In genomic region chr18:76528477-76529432, GRCh38 we compare ENCODE assay signal across 1 cellular context.
A peak's percentile ranks its signal among the peaks of the same experiment; 100 is the strongest.
TF ChIP-seq lines count a peak whose summit lies in the region.

No MANE protein-coding gene starts in this region.

TF ChIP-seq in HepG2, 621 proteins besides CTCF, POLR2A, EP300 and RAD21 (continued from another document and continues in another):
- TF ChIP-seq, protein P1, sequence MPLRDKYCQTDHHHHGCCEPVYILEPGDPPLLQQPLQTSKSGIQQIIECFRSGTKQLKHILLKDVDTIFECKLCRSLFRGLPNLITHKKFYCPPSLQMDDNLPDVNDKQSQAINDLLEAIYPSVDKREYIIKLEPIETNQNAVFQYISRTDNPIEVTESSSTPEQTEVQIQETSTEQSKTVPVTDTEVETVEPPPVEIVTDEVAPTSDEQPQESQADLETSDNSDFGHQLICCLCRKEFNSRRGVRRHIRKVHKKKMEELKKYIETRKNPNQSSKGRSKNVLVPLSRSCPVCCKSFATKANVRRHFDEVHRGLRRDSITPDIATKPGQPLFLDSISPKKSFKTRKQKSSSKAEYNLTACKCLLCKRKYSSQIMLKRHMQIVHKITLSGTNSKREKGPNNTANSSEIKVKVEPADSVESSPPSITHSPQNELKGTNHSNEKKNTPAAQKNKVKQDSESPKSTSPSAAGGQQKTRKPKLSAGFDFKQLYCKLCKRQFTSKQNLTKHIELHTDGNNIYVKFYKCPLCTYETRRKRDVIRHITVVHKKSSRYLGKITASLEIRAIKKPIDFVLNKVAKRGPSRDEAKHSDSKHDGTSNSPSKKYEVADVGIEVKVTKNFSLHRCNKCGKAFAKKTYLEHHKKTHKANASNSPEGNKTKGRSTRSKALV (CRISPR knock-in tag; IDR thresholded peaks at IDR 0.05), result no peak
- TF ChIP-seq RNF2 (conservative IDR thresholded peaks at IDR 0.05; ENCODE audit: low read depth) (0 out of 2 replicates have a peak, but pooled peaks have one; percentile 26), PBX3 (CRISPR knock-in tag; IDR thresholded peaks at IDR 0.05; ENCODE audit: borderline replicate concordance) (no peak), SOX5 (CRISPR knock-in tag; IDR thresholded peaks at IDR 0.05; ENCODE audit: borderline replicate concordance) (no peak), ZMAT3 (CRISPR knock-in tag; conservative IDR thresholded peaks at IDR 0.05) (0 out of 2 replicates have a peak, but pooled peaks have one; percentile 24), FOXK2 (IDR thresholded peaks at IDR 0.05) (no peak), ZNF781 (CRISPR knock-in tag; IDR thresholded peaks at IDR 0.05; ENCODE audit: borderline replicate concordance, not compliant biosample characterization) (no peak), THYN1 (CRISPR knock-in tag; IDR thresholded peaks at IDR 0.05; ENCODE audit: borderline replicate concordance, low read depth) (no peak), ARNT (IDR thresholded peaks at IDR 0.05) (no peak), MYNN (CRISPR knock-in tag; IDR thresholded peaks at IDR 0.05; ENCODE audit: low read depth) (no peak), ZBTB42 (CRISPR knock-in tag; IDR thresholded peaks at IDR 0.05) (no peak), REXO4 (CRISPR knock-in tag; IDR thresholded peaks at IDR 0.05; ENCODE audit: borderline replicate concordance) (no peak), TBP (CRISPR knock-in tag; IDR thresholded peaks at IDR 0.05) (no peak), TEAD3 (CRISPR knock-in tag; optimal IDR thresholded peaks at IDR 0.05; ENCODE audit: borderline replicate concordance) (no peak), ATAD3A (CRISPR knock-in tag; IDR thresholded peaks at IDR 0.05) (no peak), ZNF724P (CRISPR knock-in tag; IDR thresholded peaks at IDR 0.05; ENCODE audit: borderline replicate concordance) (no peak), ZNF879 (CRISPR knock-in tag; IDR thresholded peaks at IDR 0.05) (no peak), FOXA1 (IDR thresholded peaks at IDR 0.05) (no peak), FOXA1 (CRISPR knock-in tag; IDR thresholded peaks at IDR 0.05) (peak; percentile 48), MTF2 (CRISPR knock-in tag; IDR thresholded peaks at IDR 0.05; ENCODE audit: borderline replicate concordance) (no peak), ZNF224 (CRISPR knock-in tag; IDR thresholded peaks at IDR 0.05) (no peak), REL (CRISPR knock-in tag; conservative IDR thresholded peaks at IDR 0.05) (no peak), TAF1 (CRISPR knock-in tag; IDR thresholded peaks at IDR 0.05) (peak; percentile 32; the same call in 1 of the 2 replicates), ZIK1 (CRISPR knock-in tag; IDR thresholded peaks at IDR 0.05; ENCODE audit: borderline replicate concordance, low read depth) (no peak), MAFF (IDR thresholded peaks at IDR 0.05; ENCODE audit: low read depth, low read length) (no peak), ZNF83 (CRISPR knock-in tag; IDR thresholded peaks at IDR 0.05; ENCODE audit: borderline replicate concordance) (no peak), ZNF20 (CRISPR knock-in tag; IDR thresholded peaks at IDR 0.05) (no peak)
- TF ChIP-seq, protein P2, sequence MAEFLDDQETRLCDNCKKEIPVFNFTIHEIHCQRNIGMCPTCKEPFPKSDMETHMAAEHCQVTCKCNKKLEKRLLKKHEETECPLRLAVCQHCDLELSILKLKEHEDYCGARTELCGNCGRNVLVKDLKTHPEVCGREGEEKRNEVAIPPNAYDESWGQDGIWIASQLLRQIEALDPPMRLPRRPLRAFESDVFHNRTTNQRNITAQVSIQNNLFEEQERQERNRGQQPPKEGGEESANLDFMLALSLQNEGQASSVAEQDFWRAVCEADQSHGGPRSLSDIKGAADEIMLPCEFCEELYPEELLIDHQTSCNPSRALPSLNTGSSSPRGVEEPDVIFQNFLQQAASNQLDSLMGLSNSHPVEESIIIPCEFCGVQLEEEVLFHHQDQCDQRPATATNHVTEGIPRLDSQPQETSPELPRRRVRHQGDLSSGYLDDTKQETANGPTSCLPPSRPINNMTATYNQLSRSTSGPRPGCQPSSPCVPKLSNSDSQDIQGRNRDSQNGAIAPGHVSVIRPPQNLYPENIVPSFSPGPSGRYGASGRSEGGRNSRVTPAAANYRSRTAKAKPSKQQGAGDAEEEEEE (CRISPR knock-in tag; IDR thresholded peaks at IDR 0.05; ENCODE audit: borderline replicate concordance), result no peak
- TF ChIP-seq, protein P3, sequence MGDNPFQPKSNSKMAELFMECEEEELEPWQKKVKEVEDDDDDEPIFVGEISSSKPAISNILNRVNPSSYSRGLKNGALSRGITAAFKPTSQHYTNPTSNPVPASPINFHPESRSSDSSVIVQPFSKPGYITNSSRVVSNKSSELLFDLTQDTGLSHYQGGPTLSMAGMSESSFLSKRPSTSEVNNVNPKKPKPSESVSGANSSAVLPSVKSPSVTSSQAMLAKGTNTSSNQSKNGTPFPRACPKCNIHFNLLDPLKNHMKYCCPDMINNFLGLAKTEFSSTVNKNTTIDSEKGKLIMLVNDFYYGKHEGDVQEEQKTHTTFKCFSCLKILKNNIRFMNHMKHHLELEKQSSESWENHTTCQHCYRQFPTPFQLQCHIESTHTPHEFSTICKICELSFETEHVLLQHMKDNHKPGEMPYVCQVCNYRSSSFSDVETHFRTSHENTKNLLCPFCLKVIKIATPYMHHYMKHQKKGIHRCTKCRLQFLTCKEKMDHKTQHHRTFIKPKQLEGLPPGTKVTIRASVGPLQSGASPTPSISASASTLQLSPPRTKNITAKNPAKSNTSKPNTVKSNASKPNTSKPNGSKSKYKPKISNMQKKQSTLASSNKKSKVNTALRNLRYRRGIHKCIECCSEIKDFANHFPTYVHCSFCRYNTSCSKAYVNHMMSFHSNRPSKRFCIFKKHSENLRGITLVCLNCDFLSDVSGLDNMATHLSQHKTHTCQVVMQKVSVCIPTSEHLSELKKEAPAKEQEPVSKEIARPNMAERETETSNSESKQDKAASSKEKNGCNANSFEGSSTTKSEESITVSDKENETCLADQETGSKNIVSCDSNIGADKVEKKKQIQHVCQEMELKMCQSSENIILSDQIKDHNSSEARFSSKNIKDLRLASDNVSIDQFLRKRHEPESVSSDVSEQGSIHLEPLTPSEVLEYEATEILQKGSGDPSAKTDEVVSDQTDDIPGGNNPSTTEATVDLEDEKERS (CRISPR knock-in tag; IDR thresholded peaks at IDR 0.05), result no peak
- TF ChIP-seq, protein P4, sequence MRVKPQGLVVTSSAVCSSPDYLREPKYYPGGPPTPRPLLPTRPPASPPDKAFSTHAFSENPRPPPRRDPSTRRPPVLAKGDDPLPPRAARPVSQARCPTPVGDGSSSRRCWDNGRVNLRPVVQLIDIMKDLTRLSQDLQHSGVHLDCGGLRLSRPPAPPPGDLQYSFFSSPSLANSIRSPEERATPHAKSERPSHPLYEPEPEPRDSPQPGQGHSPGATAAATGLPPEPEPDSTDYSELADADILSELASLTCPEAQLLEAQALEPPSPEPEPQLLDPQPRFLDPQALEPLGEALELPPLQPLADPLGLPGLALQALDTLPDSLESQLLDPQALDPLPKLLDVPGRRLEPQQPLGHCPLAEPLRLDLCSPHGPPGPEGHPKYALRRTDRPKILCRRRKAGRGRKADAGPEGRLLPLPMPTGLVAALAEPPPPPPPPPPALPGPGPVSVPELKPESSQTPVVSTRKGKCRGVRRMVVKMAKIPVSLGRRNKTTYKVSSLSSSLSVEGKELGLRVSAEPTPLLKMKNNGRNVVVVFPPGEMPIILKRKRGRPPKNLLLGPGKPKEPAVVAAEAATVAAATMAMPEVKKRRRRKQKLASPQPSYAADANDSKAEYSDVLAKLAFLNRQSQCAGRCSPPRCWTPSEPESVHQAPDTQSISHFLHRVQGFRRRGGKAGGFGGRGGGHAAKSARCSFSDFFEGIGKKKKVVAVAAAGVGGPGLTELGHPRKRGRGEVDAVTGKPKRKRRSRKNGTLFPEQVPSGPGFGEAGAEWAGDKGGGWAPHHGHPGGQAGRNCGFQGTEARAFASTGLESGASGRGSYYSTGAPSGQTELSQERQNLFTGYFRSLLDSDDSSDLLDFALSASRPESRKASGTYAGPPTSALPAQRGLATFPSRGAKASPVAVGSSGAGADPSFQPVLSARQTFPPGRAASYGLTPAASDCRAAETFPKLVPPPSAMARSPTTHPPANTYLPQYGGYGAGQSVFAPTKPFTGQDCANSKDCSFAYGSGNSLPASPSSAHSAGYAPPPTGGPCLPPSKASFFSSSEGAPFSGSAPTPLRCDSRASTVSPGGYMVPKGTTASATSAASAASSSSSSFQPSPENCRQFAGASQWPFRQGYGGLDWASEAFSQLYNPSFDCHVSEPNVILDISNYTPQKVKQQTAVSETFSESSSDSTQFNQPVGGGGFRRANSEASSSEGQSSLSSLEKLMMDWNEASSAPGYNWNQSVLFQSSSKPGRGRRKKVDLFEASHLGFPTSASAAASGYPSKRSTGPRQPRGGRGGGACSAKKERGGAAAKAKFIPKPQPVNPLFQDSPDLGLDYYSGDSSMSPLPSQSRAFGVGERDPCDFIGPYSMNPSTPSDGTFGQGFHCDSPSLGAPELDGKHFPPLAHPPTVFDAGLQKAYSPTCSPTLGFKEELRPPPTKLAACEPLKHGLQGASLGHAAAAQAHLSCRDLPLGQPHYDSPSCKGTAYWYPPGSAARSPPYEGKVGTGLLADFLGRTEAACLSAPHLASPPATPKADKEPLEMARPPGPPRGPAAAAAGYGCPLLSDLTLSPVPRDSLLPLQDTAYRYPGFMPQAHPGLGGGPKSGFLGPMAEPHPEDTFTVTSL (CRISPR knock-in tag; IDR thresholded peaks at IDR 0.05; ENCODE audit: borderline replicate concordance), result no peak
- TF ChIP-seq, protein P5, sequence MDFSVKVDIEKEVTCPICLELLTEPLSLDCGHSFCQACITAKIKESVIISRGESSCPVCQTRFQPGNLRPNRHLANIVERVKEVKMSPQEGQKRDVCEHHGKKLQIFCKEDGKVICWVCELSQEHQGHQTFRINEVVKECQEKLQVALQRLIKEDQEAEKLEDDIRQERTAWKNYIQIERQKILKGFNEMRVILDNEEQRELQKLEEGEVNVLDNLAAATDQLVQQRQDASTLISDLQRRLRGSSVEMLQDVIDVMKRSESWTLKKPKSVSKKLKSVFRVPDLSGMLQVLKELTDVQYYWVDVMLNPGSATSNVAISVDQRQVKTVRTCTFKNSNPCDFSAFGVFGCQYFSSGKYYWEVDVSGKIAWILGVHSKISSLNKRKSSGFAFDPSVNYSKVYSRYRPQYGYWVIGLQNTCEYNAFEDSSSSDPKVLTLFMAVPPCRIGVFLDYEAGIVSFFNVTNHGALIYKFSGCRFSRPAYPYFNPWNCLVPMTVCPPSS (IDR thresholded peaks at IDR 0.05), result no peak
- TF ChIP-seq, protein P6, sequence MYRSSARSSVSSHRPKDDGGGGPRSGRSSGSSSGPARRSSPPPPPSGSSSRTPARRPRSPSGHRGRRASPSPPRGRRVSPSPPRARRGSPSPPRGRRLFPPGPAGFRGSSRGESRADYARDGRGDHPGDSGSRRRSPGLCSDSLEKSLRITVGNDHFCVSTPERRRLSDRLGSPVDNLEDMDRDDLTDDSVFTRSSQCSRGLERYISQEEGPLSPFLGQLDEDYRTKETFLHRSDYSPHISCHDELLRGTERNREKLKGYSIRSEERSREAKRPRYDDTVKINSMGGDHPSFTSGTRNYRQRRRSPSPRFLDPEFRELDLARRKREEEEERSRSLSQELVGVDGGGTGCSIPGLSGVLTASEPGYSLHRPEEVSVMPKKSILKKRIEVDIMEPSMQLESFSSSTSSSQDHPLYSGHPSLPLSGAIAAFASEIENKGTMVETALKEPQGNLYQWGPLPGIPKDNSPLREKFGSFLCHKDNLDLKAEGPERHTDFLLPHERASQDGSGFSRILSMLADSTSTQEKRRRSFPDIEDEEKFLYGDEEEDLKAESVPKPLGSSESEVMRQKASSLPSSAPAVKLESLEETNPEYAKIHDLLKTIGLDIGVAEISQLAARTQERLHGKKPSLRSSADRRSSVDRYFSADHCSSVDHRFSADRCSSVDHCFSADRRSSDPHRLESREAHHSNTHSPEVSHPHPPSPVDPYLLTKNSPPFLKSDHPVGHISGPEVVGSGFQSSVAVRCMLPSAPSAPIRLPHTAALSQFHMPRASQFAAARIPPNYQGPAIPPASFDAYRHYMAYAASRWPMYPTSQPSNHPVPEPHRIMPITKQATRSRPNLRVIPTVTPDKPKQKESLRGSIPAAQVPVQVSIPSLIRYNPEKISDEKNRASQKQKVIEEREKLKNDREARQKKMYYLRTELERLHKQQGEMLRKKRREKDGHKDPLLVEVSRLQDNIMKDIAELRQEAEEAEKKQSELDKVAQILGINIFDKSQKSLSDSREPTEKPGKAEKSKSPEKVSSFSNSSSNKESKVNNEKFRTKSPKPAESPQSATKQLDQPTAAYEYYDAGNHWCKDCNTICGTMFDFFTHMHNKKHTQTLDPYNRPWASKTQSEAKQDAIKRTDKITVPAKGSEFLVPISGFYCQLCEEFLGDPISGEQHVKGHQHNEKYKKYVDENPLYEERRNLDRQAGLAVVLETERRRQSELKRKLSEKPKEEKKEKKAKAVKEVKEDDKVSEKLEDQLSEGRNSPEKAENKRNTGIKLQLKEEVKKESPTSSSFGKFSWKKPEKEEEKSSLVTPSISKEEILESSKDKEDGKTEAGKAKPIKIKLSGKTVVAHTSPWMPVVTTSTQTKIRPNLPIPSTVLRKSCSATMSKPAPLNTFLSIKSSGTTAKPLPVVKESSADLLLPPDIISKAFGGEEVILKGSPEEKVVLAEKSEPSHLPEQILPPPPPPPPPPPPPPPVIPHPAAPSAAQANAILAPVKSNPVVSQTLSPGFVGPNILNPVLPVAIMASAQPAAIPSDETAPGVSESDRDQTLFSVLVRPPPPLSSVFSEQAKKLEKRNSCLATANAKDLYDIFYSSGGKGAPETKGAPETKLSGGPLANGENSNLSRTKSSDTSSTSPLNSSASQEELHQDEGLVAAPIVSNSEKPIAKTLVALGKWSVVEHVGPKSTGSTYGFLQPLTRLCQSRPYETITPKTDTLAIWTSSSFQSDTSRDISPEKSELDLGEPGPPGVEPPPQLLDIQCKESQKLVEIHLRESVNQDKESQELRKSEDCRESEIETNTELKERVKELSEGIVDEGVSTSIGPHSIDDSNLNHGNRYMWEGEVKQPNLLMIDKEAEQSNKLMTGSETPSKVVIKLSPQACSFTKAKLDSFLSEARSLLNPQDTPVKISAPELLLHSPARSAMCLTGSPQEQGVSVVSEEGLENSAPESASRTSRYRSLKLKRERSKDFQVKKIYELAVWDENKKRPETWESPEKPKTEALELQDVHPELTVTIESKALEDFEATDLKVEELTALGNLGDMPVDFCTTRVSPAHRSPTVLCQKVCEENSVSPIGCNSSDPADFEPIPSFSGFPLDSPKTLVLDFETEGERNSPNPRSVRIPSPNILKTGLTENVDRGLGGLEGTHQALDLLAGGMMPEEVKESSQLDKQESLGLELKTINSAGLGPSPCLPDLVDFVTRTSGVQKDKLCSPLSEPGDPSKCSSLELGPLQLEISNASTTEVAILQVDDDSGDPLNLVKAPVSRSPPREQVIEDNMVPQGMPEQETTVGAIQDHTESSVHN (CRISPR knock-in tag; IDR thresholded peaks at IDR 0.05), result no peak
- TF ChIP-seq, protein P7, sequence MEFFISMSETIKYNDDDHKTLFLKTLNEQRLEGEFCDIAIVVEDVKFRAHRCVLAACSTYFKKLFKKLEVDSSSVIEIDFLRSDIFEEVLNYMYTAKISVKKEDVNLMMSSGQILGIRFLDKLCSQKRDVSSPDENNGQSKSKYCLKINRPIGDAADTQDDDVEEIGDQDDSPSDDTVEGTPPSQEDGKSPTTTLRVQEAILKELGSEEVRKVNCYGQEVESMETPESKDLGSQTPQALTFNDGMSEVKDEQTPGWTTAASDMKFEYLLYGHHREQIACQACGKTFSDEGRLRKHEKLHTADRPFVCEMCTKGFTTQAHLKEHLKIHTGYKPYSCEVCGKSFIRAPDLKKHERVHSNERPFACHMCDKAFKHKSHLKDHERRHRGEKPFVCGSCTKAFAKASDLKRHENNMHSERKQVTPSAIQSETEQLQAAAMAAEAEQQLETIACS (CRISPR knock-in tag; IDR thresholded peaks at IDR 0.05), result no peak
